23 cellular contexts compared by ENCODE assay signal in genomic region chr22:34877506-34877905, GRCh38.
DNase-seq lines count a peak whose midpoint lies in the region; ATAC-seq and TF ChIP-seq lines count a peak whose summit lies in the region.
"Had no signal": no experiment of that assay in that cellular context is flagged by ENCODE, and none has a peak within 500 bp of the region (broad histone marks: within the 10 kb centered on the region; RNA-seq: fewer than 3 reads in every experiment).

No MANE protein-coding gene starts in this region.

- H3K9me3 ChIP-seq in smooth muscle cell (replicated peaks; ENCODE audit: low read depth) (no peaks in the 10 kb centered on the region), left lung (no peaks in the 10 kb centered on the region)
- H3K9me3 ChIP-seq: BLaER1 had no signal

- no peak overlapping the region for H3K9ac ChIP-seq in smooth muscle cell (ENCODE audit: low read depth)
- H3K9ac ChIP-seq: BLaER1, KMS-11 had no signal

- peaks cover 0 to 5% (median 2%) of the 10 kb centered on the region in 3 donors for H3K27me3 Mint-ChIP-seq in immature natural killer cell (ENCODE audit: low read depth in 3 of 3)

- no peak overlapping the region for H3K4me2 ChIP-seq in smooth muscle cell
- H3K4me2 ChIP-seq: BLaER1, KMS-11 had no signal

- intact Hi-C loops in left lung (cut with DNase I) = no loop called here

- WGBS in smooth muscle cell (ENCODE audit: low lambda C conversion rate) = 96% methylated on average over 1 of the region's 1 CpG

- TF ChIP-seq CTCF in kidney epithelial cell (IDR thresholded peaks at IDR 0.05; ENCODE audit: insufficient read depth, low read length, poor library complexity, severe bottlenecking) (no peak), smooth muscle cell (IDR thresholded peaks at IDR 0.05; ENCODE audit: borderline replicate concordance, insufficient read depth, poor library complexity, severe bottlenecking) (no peak), left lung (IDR thresholded peaks at IDR 0.05) (no peak)

- H3K4me1 ChIP-seq in smooth muscle cell (ENCODE audit: low read depth) (no peaks in the 10 kb centered on the region), left lung (no peaks in the 10 kb centered on the region)
- H3K4me1 ChIP-seq: BLaER1 had no signal

- H3K79me2 ChIP-seq in smooth muscle cell (ENCODE audit: low read depth) = no peaks in the 10 kb centered on the region

- H3K36me3 ChIP-seq in kidney epithelial cell (ENCODE audit: control insufficient read depth, insufficient read depth, low read length) (no peaks in the 10 kb centered on the region), smooth muscle cell (ENCODE audit: low read depth) (no peaks in the 10 kb centered on the region), left lung (no peaks in the 10 kb centered on the region)
- H3K36me3 ChIP-seq: BLaER1 had no signal

- peak; percentile 59 for DNase-seq in EL
- peak; percentile 46 for DNase-seq in amniotic stem cell (lab: John Stamatoyannopoulos, UW)
- peak; percentile 5 for DNase-seq in kidney epithelial cell (ENCODE audit: low read depth)
- no peak for DNase-seq in smooth muscle cell (lab: John Stamatoyannopoulos, UW; ENCODE audit: unreplicated experiment)
- no peak for DNase-seq in immature natural killer cell
- no peak for DNase-seq in occipital lobe (lab: John Stamatoyannopoulos, UW)
- no peak for DNase-seq in left lung
- DNase-seq in NCI-H2196 treated with DMSO at 0.1 percent for 48 hours (lab: John Stamatoyannopoulos, UW; ENCODE audit: unreplicated experiment) = no peak
- DNase-seq: CD4-positive, CD25-positive, alpha-beta regulatory T cell; DMS153; DND-41; NCI-H1092 treated with DMSO at 0.1 percent for 48 hours; NCI-H1436; NCI-H187; NCI-H2081 treated with DMSO at 0.1 percent for 48 hours; NCI-H2171 treated with DMSO at 0.1 percent for 48 hours; NCI-H510A; NCI-H69; SHP77 treated with DMSO at 0.1 percent for 48 hours had no signal

- H3K4me3 Mint-ChIP-seq in immature natural killer cell = no peak overlapping the region
- H3K4me3 Mint-ChIP-seq: CD4-positive, CD25-positive, alpha-beta regulatory T cell; IgD-negative memory B cell had no signal

- H3K27ac ChIP-seq in smooth muscle cell (ENCODE audit: low read depth) (peak overlapping the region; percentile 71), left lung (no peak overlapping the region)
- H3K27ac ChIP-seq: BLaER1, HL-60, KMS-11 had no signal

- H3K27ac Mint-ChIP-seq in immature natural killer cell = no peak overlapping the region
- H3K27ac Mint-ChIP-seq: CD4-positive, CD25-positive, alpha-beta regulatory T cell had no signal

- peaks cover 0 to 6% (median 0%) of the 10 kb centered on the region in 6 donors for H3K9me3 Mint-ChIP-seq in immature natural killer cell

- H3K4me3 ChIP-seq in kidney epithelial cell (ENCODE audit: low read depth, low read length) = no peak overlapping the region
- H3K4me3 ChIP-seq in smooth muscle cell = no peak overlapping the region
- H3K4me3 ChIP-seq in left lung = no peak overlapping the region
- H3K4me3 ChIP-seq: BLaER1 had no signal

- no peaks in the 10 kb centered on the region for H3F3A ChIP-seq in smooth muscle cell (ENCODE audit: low read depth)

- H2AFZ ChIP-seq in smooth muscle cell (ENCODE audit: low read depth) = no peak overlapping the region

- no peaks in the 10 kb centered on the region for H3K36me3 Mint-ChIP-seq in immature natural killer cell
- H3K36me3 Mint-ChIP-seq: CD4-positive, CD25-positive, alpha-beta regulatory T cell; IgD-negative memory B cell had no signal

- H3K27me3 ChIP-seq in kidney epithelial cell (ENCODE audit: control insufficient read depth, insufficient read depth, low read length) (no peaks in the 10 kb centered on the region), smooth muscle cell (ENCODE audit: low read depth) (peaks cover 4% of the 10 kb centered on the region), left lung (no peaks in the 10 kb centered on the region)
- H3K27me3 ChIP-seq: BLaER1 had no signal

- no peaks in the 10 kb centered on the region for H4K20me1 ChIP-seq in smooth muscle cell (ENCODE audit: low read depth)
- H4K20me1 ChIP-seq: BLaER1 had no signal

- no peak for ATAC-seq in left lung

- H3K4me1 Mint-ChIP-seq in immature natural killer cell = no peaks in the 10 kb centered on the region
- H3K4me1 Mint-ChIP-seq: CD4-positive, CD25-positive, alpha-beta regulatory T cell; IgD-negative memory B cell had no signal

Comparison
In these comparisons a context has a peak if more than half of its experiments do, and no peak if none do; other contexts are left out.
1. DNase-seq: peak in EL (single experiment), amniotic stem cell (single experiment) and kidney epithelial cell (single experiment); none in smooth muscle cell (single experiment), immature natural killer cell (0 of 3), occipital lobe (single experiment), left lung (0 of 2) and NCI-H2196 treated with DMSO at 0.1 percent for 48 hours (single experiment).